8 cellular contexts compared by ENCODE assay signal in the genomic region with DNA sequence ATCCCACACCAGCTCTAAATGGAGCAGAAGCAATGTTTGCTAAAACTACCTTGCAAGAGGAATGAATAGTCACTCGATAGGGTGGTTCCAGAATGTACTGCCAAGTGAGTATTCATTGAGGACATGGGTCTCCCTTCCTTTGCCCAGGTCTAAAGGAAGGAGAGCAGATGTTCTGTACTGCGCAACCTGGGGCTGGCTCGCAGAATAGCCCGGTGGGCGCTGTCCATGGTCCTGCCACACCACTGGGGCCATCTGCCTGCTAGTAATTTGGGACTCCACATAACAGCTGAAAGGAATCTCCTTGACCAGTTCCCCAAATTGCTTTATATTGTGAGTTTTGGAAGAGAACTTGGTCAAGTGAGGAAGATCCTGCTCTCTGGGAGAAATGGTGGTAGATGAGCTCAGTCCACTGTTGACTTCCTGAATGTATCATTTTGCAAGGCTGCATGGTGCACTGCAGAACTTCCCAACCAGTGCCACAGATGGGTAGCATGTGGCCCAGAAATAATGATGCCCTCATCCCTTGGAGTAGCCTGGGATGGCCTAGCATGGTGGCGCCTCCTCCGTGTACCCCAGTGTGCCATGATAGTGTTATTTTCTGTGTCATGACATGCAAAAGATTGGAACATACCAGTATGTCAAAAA. TPM values are rescaled to one million over a fixed set of nuclear protein-coding genes. Genes with fewer than 3 reads are reported as not detected.
A peak's percentile ranks its signal among the peaks of the same experiment; 100 is the strongest.
DNase-seq lines count a peak whose midpoint lies in the region; ATAC-seq and TF ChIP-seq lines count a peak whose summit lies in the region.

No MANE protein-coding gene starts in this region.

- H3K4me1 ChIP-seq in psoas muscle: no peaks in the 10 kb centered on the region

- no peak for TF ChIP-seq CTCF in psoas muscle (IDR thresholded peaks at IDR 0.05)

- no peak overlapping the region for H3K4me3 ChIP-seq in psoas muscle

- DNase-seq in ACHN (peak; percentile 18), HuH-7.5 (ENCODE audit: low spot score) (peak; percentile 63), fibroblast of gingiva (ENCODE audit: low read depth) (peak; percentile 40), psoas muscle (peak; percentile 54 to 65), NCI-H2227 treated with DMSO at 0.1 percent for 48 hours (lab: John Stamatoyannopoulos, UW) (no peak)
- DNase-seq in activated CD4-positive, alpha-beta T cell treated with anti-CD3 and anti-CD28 coated beads, Interleukin-2, amount 50 U/mL, for 48 hours: peak; percentile 57 to 60

- no peak overlapping the region for H3K27ac ChIP-seq in psoas muscle

- WGBS in psoas muscle, 3 donors: 9 to 13% (median 10%) methylated on average over 7 of the region's 7 CpGs

- no peaks in the 10 kb centered on the region for H3K36me3 ChIP-seq in psoas muscle (ENCODE audit: insufficient read depth in 1 of 2, low read depth in 1 of 2)

- in situ Hi-C loops in ACHN (cut with HindIII; ENCODE audit: low pct_ligation_motif_present, low pct_unique_long_range_greater_than_20kb, low sequenced_read_pairs): no loop called here

- ATAC-seq in psoas muscle (peak in 3 of 4 donors; percentile 45 to 67 (median 66)), HG03442 (IDR thresholded peaks at IDR 0.05; ENCODE audit: unreplicated experiment) (no peak), HG03175 (IDR thresholded peaks at IDR 0.05; ENCODE audit: unreplicated experiment) (no peak)

- intact Hi-C loops in psoas muscle (cut with DNase I): no loop called here

- H3K9me3 ChIP-seq in psoas muscle: no peaks in the 10 kb centered on the region

- peaks cover 0 to 50% (median 9%) of the 10 kb centered on the region in 3 donors for H3K27me3 ChIP-seq in psoas muscle (ENCODE audit: insufficient read depth in 3 of 3, low read length in 2 of 3)

RNA-seq across cellular contexts. Expression of gene SLC6A17, which starts 5.7 kb away (rescaled TPM):
- under 1 TPM; 0.09 to 0.19 (median 0.15) TPM for total RNA-seq in psoas muscle
- polyA plus RNA-seq in psoas muscle: under 1 TPM; 0.03 to 0.10 (median 0.08) TPM

RNA-seq across cellular contexts. Expression of gene UBL4B, which starts 43.8 kb away (rescaled TPM):
- total RNA-seq in psoas muscle: under 1 TPM in 1 of 4 donors, not detected in 3; 0.20 TPM
- under 1 TPM in 2 of 3 donors, not detected in 1; 0.06 to 0.19 TPM for polyA plus RNA-seq in psoas muscle

RNA-seq across cellular contexts. Expression of gene KCNC4, which starts 54.1 kb away (rescaled TPM):
- 10 to 100 TPM in 1 of 4 donors, 1 to 10 TPM in 3; 5.1 to 14.5 (median 5.9) TPM for total RNA-seq in psoas muscle
- polyA plus RNA-seq in psoas muscle: 1 to 10 TPM; 2.4 to 9.2 (median 3.1) TPM

Comparison
In these comparisons a context has a peak if more than half of its experiments do, and no peak if none do; other contexts are left out.
1. ATAC-seq: peak in psoas muscle (3 of 4); none in HG03442 (single experiment) and HG03175 (single experiment).